Comparison of ENCODE assay signal across 8 cellular contexts in the genomic region with DNA sequence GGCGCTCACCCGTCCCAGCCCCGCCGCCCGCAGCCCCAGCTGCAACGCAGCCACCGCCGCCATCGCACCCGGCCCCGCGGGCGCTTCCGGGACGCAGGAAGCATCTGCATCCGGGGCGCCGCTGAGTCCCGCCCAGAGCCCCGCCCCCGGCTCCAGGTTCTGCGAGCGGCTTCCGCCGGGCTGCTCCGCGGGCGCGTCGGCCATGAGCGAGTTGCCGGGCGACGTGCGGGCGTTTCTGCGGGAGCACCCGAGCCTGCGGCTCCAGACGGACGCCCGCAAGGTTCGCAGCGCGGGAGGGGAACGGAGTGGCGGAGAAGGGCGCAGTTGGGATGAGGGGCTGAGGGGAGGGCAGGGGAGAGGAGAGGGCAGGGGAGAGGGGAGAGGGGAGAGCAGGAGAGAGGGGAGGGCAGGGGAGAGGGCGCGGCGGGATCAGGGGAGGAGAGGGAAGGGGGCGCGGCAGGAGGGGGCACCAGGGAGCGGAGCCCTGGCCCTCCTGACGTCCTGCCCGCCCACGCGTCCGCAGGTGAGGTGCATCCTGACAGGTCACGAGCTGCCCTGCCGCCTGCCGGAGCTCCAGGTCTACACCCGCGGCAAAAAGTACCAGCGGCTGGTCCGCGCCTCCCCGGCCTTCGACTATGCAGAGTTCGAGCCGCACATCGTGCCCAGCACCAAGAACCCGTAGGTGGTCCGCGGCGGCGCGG. TPM values are rescaled to one million over a fixed set of nuclear protein-coding genes. Genes with fewer than 3 reads are reported as not detected.
DNase-seq lines count a peak whose midpoint lies in the region; ATAC-seq lines count a peak whose summit lies in the region.

A gene with protein sequence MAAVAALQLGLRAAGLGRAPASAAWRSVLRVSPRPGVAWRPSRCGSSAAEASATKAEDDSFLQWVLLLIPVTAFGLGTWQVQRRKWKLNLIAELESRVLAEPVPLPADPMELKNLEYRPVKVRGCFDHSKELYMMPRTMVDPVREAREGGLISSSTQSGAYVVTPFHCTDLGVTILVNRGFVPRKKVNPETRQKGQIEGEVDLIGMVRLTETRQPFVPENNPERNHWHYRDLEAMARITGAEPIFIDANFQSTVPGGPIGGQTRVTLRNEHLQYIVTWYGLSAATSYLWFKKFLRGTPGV (minus strand): TSS at position 97 of the 701 bp plus-strand sequence. CDS start 34 bp downstream, at position 63.
A gene (plus strand): TSS at position 160 of the 701 bp plus-strand sequence. CDS start 43 bp downstream, at position 203.

- peak within 1 kb of the TSS; percentile 76 for H3K27ac ChIP-seq in substantia nigra (ENCODE audit: low read depth, low read length, poor library complexity, severe bottlenecking)

- ATAC-seq in GM21381 (IDR thresholded peaks at IDR 0.05; ENCODE audit: unreplicated experiment): peak; percentile 63

- DNase-seq in COLO829 (ENCODE audit: low spot score): peak; percentile 76
- DNase-seq in KG1 (lab: John Stamatoyannopoulos, UW): peak; percentile 69
- DNase-seq in SK-N-DZ (ENCODE audit: low spot score): peak; percentile 73
- DNase-seq in activated naive CD4-positive, alpha-beta T cell treated with Interleukin-2 at 50 U/mL for 16 hours: peak; percentile 93
- DNase-seq in globus pallidus (ENCODE audit: low spot score): peak; percentile 72
- peak; percentile 78 for DNase-seq in occipital lobe (lab: John Stamatoyannopoulos, UW)
- peak in 47 of 49 donors; percentile 21 to 92 (median 71) for DNase-seq in substantia nigra (lab: John Stamatoyannopoulos, UW)

RNA-seq across cellular contexts. Expression of the first gene that starts in this region (rescaled TPM):
- 14.1 and 21.0 TPM in 2 replicates for polyA plus RNA-seq in SK-N-DZ (2014; cell fraction: cytosol; rRNA removed)
- 32.0 and 33.8 TPM in 2 replicates for polyA plus RNA-seq in SK-N-DZ (2014; cell fraction: nucleus; rRNA removed)
- 11.1 TPM for total RNA-seq in occipital lobe

RNA-seq across cellular contexts. Expression of the second gene that starts in this region (rescaled TPM):
- polyA plus RNA-seq in SK-N-DZ (2014; cell fraction: cytosol; rRNA removed): 27.7 and 154 TPM in 2 replicates
- polyA plus RNA-seq in SK-N-DZ (2014; cell fraction: nucleus; rRNA removed): 15.5 and 28.1 TPM in 2 replicates
- total RNA-seq in occipital lobe: 9.7 TPM

Comparison
In these comparisons a context has a peak if more than half of its experiments do, and no peak if none do; other contexts are left out.
1. Peak in every context shown above with its lines: DNase-seq, ATAC-seq and H3K27ac ChIP-seq.